8 cellular contexts compared by ENCODE assay signal in the genomic region with DNA sequence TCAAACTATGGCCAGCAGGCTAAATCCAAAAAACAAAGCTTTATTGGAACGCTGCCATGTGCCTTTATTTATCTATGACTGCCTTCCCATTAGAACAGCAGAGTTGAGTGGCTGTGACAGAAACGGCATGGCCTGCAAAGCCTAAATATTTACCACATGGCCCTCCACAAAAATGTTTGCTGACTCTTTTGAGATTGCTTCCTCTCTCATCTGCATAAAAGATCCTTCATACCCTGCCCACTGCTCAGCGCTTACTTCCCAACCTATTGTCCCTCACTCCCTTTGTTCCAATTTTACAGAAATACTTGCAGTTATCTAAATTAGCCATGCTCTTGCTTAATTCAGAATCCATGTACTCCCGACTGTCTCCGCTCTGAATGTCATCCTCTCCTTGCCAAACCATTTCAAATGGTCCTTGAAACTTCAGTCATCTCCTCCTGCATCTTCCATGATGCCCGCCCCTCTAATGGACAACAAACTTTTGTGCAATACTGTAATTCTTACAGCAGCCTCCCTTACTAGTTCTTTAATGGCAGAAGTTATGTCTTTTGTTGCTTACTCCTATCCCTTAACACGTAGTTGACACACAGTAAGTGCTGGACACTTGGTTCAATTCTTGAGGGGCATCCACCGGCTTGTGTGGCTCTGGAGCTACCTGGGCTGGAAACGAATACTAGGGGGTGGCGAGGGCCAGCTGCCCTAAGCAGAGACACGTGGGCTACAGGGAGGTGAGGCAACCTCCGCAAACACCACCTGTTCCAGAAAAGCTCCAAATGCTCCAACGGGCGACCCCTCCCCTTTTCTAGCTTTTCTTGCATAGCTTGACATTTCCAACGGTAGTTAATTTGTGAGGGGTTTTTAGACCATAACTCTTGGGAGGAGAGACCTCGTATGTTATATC. TPM values are rescaled to one million over a fixed set of nuclear protein-coding genes. Genes with fewer than 3 reads are reported as not detected.
DNase-seq lines count a peak whose midpoint lies in the region; ATAC-seq and TF ChIP-seq lines count a peak whose summit lies in the region.

No MANE protein-coding gene starts in this region.

- peak overlapping the region; percentile 93 for H3K4me3 ChIP-seq in OCI-LY3 (ENCODE audit: low read length)

- H3K9me3 Mint-ChIP-seq in MCF 10A (ENCODE audit: unreplicated experiment) (no peaks in the 10 kb centered on the region), mesothelial cell of epicardium (peaks cover 4% of the 10 kb centered on the region)

- H3K4me3 Mint-ChIP-seq in MCF 10A (ENCODE audit: unreplicated experiment), result peak overlapping the region; percentile 81
- peak overlapping the region; percentile 96 for H3K4me3 Mint-ChIP-seq in mesothelial cell of epicardium

- no peak overlapping the region for H2AFZ ChIP-seq in OCI-LY3 (ENCODE audit: low read depth, low read length)

- H3K4me2 ChIP-seq in OCI-LY3 (ENCODE audit: low read length), result peak overlapping the region; percentile 99

- H3K36me3 ChIP-seq in OCI-LY3 (replicated peaks; ENCODE audit: low read depth, low read length), result peaks cover 12% of the 10 kb centered on the region

- CTCF ChIA-PET in MCF 10A (lab: Yijun Ruan, JAX), result interaction anchor here (1.3 kb wide), 1 partner anchor 241 kb away, joined by 3 read pairs; no protein-coding TSS in a partner anchor

- peaks cover 9% of the 10 kb centered on the region; the same call in 1 of the 2 replicates for H3K4me1 ChIP-seq in OCI-LY3 (ENCODE audit: low read length)

- H3K9ac ChIP-seq in OCI-LY3 (ENCODE audit: low read length), result peak overlapping the region; percentile 89

- H3K27me3 ChIP-seq in OCI-LY3 (ENCODE audit: low read depth, low read length), result no peaks in the 10 kb centered on the region

- peak overlapping the region; percentile 51 for H3K27ac ChIP-seq in OCI-LY3 (ENCODE audit: low read length)

- peaks cover 25% of the 10 kb centered on the region for H4K20me1 ChIP-seq in OCI-LY3 (ENCODE audit: insufficient read depth, low read length)

- H3K27me3 Mint-ChIP-seq in MCF 10A (ENCODE audit: insufficient read depth, unreplicated experiment) (no peaks in the 10 kb centered on the region), mesothelial cell of epicardium (ENCODE audit: low read depth) (no peaks in the 10 kb centered on the region)

- peak; percentile 82 for DNase-seq in COR-L47 (lab: John Stamatoyannopoulos, UW)
- peak; percentile 71 for DNase-seq in HT-29 (ENCODE audit: low spot score)
- DNase-seq in MCF 10A (ENCODE audit: unreplicated experiment), result peak; percentile 39
- DNase-seq in mesothelial cell of epicardium (ENCODE audit: low spot score in 2 of 2, unreplicated experiment in 2 of 2), result no peak
- no peak for DNase-seq in cerebellar nuclear complex (lab: John Stamatoyannopoulos, UW)
- no peak for DNase-seq in GM10266 (ENCODE audit: extremely low spot score)

- peaks cover 7% of the 10 kb centered on the region for H3K4me1 Mint-ChIP-seq in MCF 10A (ENCODE audit: insufficient read depth, unreplicated experiment)
- H3K4me1 Mint-ChIP-seq in mesothelial cell of epicardium, result peaks cover 10% of the 10 kb centered on the region

- TSS peak; percentile 58 for BruUV-seq in MCF 10A (replicated peaks; lab: Mats Ljungman, UMichigan)

- TF ChIP-seq CTCF in OCI-LY3 (IDR thresholded peaks at IDR 0.05; ENCODE audit: low read depth, low read length) (no peak), MCF 10A (IDR thresholded peaks at IDR 0.05; ENCODE audit: unreplicated experiment) (no peak), mesothelial cell of epicardium (IDR thresholded peaks at IDR 0.05; ENCODE audit: unreplicated experiment) (no peak), GM10266 (IDR thresholded peaks at IDR 0.05; ENCODE audit: control insufficient read depth, insufficient read depth, low read depth, missing control alignments) (no peak)

- peaks cover 57% of the 10 kb centered on the region for H3K79me2 ChIP-seq in OCI-LY3 (ENCODE audit: low read length)

- POLR2A ChIA-PET in MCF 10A (lab: Yijun Ruan, JAX), result interaction anchor here (0.6 to 1.4 kb wide), 8 partner anchors 9 to 333 kb away, joined by 3 to 6 read pairs (median 4); no protein-coding TSS in a partner anchor

- H3K36me3 Mint-ChIP-seq in MCF 10A (ENCODE audit: insufficient read depth, unreplicated experiment) (peaks cover 4% of the 10 kb centered on the region), mesothelial cell of epicardium (no peaks in the 10 kb centered on the region)

- no peaks in the 10 kb centered on the region for H3K9me3 ChIP-seq in OCI-LY3 (ENCODE audit: insufficient read depth, low read length)

- H3K27ac Mint-ChIP-seq in MCF 10A (ENCODE audit: low read depth, unreplicated experiment), result peak overlapping the region; percentile 74
- peak overlapping the region; percentile 6 for H3K27ac Mint-ChIP-seq in mesothelial cell of epicardium

- peak; percentile 35 for ATAC-seq in GM19351 (IDR thresholded peaks at IDR 0.05; ENCODE audit: unreplicated experiment)

- intact Hi-C loops in MCF 10A (cut with micrococcal nuclease), result loop anchor here (5.0 to 10.0 kb wide), 2 partner anchors 210 to 238 kb away; a partner anchor contains a TSS

RNA-seq across cellular contexts. Expression of a gene that starts 0.8 kb away (rescaled TPM):
- 9.1 and 10.4 TPM in 2 replicates for total RNA-seq in HT-29 (2014; rRNA removed; shearing (Covaris generic))
- 4.1 and 5.2 TPM in 2 replicates for total RNA-seq in MCF 10A (2022)
- 6.7 to 7.3 TPM (median 7.0 TPM) in 3 replicates for total RNA-seq in mesothelial cell of epicardium

Comparison
In these comparisons a context has a peak if more than half of its experiments do, and no peak if none do; other contexts are left out.
1. DNase-seq: peak in COR-L47 (single experiment), HT-29 (single experiment) and MCF 10A (single experiment); none in mesothelial cell of epicardium (0 of 2), cerebellar nuclear complex (0 of 2) and GM10266 (single experiment).